In the genomic region with DNA sequence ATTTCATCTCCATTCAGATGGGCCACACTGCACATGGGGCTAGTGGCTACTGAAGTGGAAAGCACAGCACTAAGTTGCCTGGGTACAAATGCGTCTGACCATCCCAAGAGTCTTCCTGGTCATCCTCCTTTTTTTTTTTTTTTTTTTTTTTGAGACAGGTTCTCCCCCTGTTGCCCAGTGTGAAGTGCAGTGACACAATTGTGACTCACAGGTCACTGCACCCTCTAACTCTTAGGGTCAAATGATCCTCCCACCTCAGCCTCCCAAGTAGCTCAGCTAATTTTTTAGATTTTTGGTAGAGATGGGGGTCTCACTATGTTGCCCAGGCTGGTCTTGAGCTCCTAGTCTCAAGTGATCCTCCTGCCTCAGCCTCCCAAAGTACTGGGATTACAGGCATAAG, we compare ENCODE assay signal across 26 cellular contexts. TPM values are rescaled to one million over a fixed set of nuclear protein-coding genes. Genes with fewer than 3 reads are reported as not detected.
"Had no signal": no experiment of that assay in that cellular context is flagged by ENCODE, and none has a peak within 500 bp of the region (broad histone marks: within the 10 kb centered on the region; RNA-seq: fewer than 3 reads in every experiment).

No MANE protein-coding gene starts in this region.

- H3K27ac ChIP-seq: HL-60, RWPE1 had no signal

- H3K9ac ChIP-seq: SK-N-SH had no signal

- H3K4me2 ChIP-seq: SK-N-SH had no signal

- H3K36me3 ChIP-seq: MG63 had no signal

- H3K4me3 ChIP-seq: MG63 had no signal

- H3K9me2 ChIP-seq: SK-N-SH had no signal

- H3K27me3 ChIP-seq: MG63 had no signal

- DNase-seq: Karpas-422, KG1, MG63, NCI-H1092, NCI-H1105 treated with DMSO at 0.1 percent for 48 hours, NCI-H1417 treated with DMSO at 0.1 percent for 48 hours, NCI-H146, NCI-H1694 treated with DMSO at 0.1 percent for 48 hours, NCI-H1930, NCI-H2081, NCI-H2171, NCI-H226, NCI-H446, NCI-H510A, NCI-H524 treated with DMSO at 0.1 percent for 48 hours, NCI-H69, NCI-H774, SHP77, SK-N-SH, SW 1271, T-cell had no signal

- H3K9me3 ChIP-seq: MG63, SK-N-SH had no signal

- FAIRE-seq: HTR-8/SVneo, RCC 7860 had no signal

- ATAC-seq: T-cell had no signal

RNA-seq across cellular contexts. Expression of gene TMEM130, which starts 5.1 kb away (rescaled TPM):
- total RNA-seq: SK-MEL-5 had no signal
